In genomic region chr14:52119030-52119429, GRCh38 we compare ENCODE assay signal across 1 cellular context.
TF ChIP-seq lines count a peak whose summit lies in the region.

No MANE protein-coding gene starts in this region.

TF ChIP-seq in HepG2, 621 proteins besides CTCF, POLR2A, EP300 and RAD21 (continued from another document and continues in another):
- TF ChIP-seq EED (CRISPR knock-in tag; IDR thresholded peaks at IDR 0.05) (no peak), ZBTB7B (CRISPR knock-in tag; IDR thresholded peaks at IDR 0.05) (no peak), ZKSCAN5 (CRISPR knock-in tag; IDR thresholded peaks at IDR 0.05) (no peak), ZNF225 (CRISPR knock-in tag; IDR thresholded peaks at IDR 0.05) (no peak), PITX1 (CRISPR knock-in tag; IDR thresholded peaks at IDR 0.05) (no peak), ZNF224 (CRISPR knock-in tag; IDR thresholded peaks at IDR 0.05) (no peak), EHMT2 (IDR thresholded peaks at IDR 0.05; ENCODE audit: borderline replicate concordance, low read depth, low read length) (peak; percentile 74; the same call in 1 of the 2 replicates), ZNF3 (CRISPR knock-in tag; IDR thresholded peaks at IDR 0.05) (peak; percentile 28; the same call in 1 of the 2 replicates), ZNF660 (CRISPR knock-in tag; IDR thresholded peaks at IDR 0.05; ENCODE audit: borderline replicate concordance, low read depth) (no peak), TSC22D2 (CRISPR knock-in tag; IDR thresholded peaks at IDR 0.05; ENCODE audit: borderline replicate concordance) (no peak), ATAD3A (CRISPR knock-in tag; IDR thresholded peaks at IDR 0.05) (no peak), DRAP1 (CRISPR knock-in tag; IDR thresholded peaks at IDR 0.05) (no peak), SOX13 (IDR thresholded peaks at IDR 0.05) (no peak), SOX13 (CRISPR knock-in tag; conservative IDR thresholded peaks at IDR 0.05 in 1 of 2, IDR thresholded peaks at IDR 0.05 in 1 of 2) (peak in 1 of 2 experiments; percentile 44; a peak in 1 of 4 replicates), ZNF850 (CRISPR knock-in tag; conservative IDR thresholded peaks at IDR 0.05) (no peak), TEF (CRISPR knock-in tag; IDR thresholded peaks at IDR 0.05) (no peak), NPAS2 (CRISPR knock-in tag; IDR thresholded peaks at IDR 0.05; ENCODE audit: borderline replicate concordance) (no peak), TBP (CRISPR knock-in tag; IDR thresholded peaks at IDR 0.05) (no peak), ATF7 (IDR thresholded peaks at IDR 0.05) (peak; percentile 86), ATF7 (CRISPR knock-in tag; IDR thresholded peaks at IDR 0.05) (no peak), ZNF761 (CRISPR knock-in tag; conservative IDR thresholded peaks at IDR 0.05) (no peak), HOXD1 (CRISPR knock-in tag; IDR thresholded peaks at IDR 0.05) (no peak), SMAD1 (CRISPR knock-in tag; IDR thresholded peaks at IDR 0.05; ENCODE audit: borderline replicate concordance, low read depth) (no peak), NR2F2 (IDR thresholded peaks at IDR 0.05; ENCODE audit: borderline replicate concordance, low read depth) (no peak), HNRNPH1 (optimal IDR thresholded peaks at IDR 0.05; ENCODE audit: low read depth, low read length) (no peak), AGO2 (optimal IDR thresholded peaks at IDR 0.05; ENCODE audit: low read depth, low read length) (no peak), PAXIP1 (CRISPR knock-in tag; conservative IDR thresholded peaks at IDR 0.05) (peak; percentile 32; the same call in 1 of the 2 replicates), ZNF20 (CRISPR knock-in tag; IDR thresholded peaks at IDR 0.05) (no peak), SPEN (CRISPR knock-in tag; IDR thresholded peaks at IDR 0.05; ENCODE audit: low read depth) (no peak), KAT2B (IDR thresholded peaks at IDR 0.05; ENCODE audit: borderline replicate concordance, low read depth, low read length) (no peak), SMAD3 (CRISPR knock-in tag; IDR thresholded peaks at IDR 0.05) (no peak), TFDP1 (CRISPR knock-in tag; IDR thresholded peaks at IDR 0.05; ENCODE audit: borderline replicate concordance) (peak; percentile 46; the same call in 1 of the 2 replicates), ARID5B (CRISPR knock-in tag; IDR thresholded peaks at IDR 0.05) (peak; percentile 56; the same call in 1 of the 2 replicates), NCOA5 (CRISPR knock-in tag; IDR thresholded peaks at IDR 0.05) (no peak), NR2F6 (IDR thresholded peaks at IDR 0.05) (peak; percentile 56), NR2F6 (CRISPR knock-in tag; IDR thresholded peaks at IDR 0.05) (peak; percentile 57; the same call in 1 of the 2 replicates), ZSCAN21 (CRISPR knock-in tag; IDR thresholded peaks at IDR 0.05; ENCODE audit: borderline replicate concordance) (no peak), NR3C1 (CRISPR knock-in tag; IDR thresholded peaks at IDR 0.05) (no peak), HDAC6 (IDR thresholded peaks at IDR 0.05; ENCODE audit: low read depth, low read length) (no peak), ARNTL (CRISPR knock-in tag; IDR thresholded peaks at IDR 0.05) (no peak), ZNF678 (CRISPR knock-in tag; IDR thresholded peaks at IDR 0.05) (no peak), ZNF354B (CRISPR knock-in tag; IDR thresholded peaks at IDR 0.05) (no peak), IKZF5 (CRISPR knock-in tag; IDR thresholded peaks at IDR 0.05) (no peak), ZNF280B (CRISPR knock-in tag; IDR thresholded peaks at IDR 0.05; ENCODE audit: borderline replicate concordance) (no peak), ZBTB26 (CRISPR knock-in tag; IDR thresholded peaks at IDR 0.05; ENCODE audit: borderline replicate concordance) (no peak), ZNF768 (CRISPR knock-in tag; IDR thresholded peaks at IDR 0.05) (no peak), ZNF749 (CRISPR knock-in tag; IDR thresholded peaks at IDR 0.05; ENCODE audit: borderline replicate concordance) (no peak), IKZF1 (IDR thresholded peaks at IDR 0.05) (no peak), NFRKB (IDR thresholded peaks at IDR 0.05) (no peak), ZC3H13 (CRISPR knock-in tag; IDR thresholded peaks at IDR 0.05) (no peak), ZNF788 (CRISPR knock-in tag; IDR thresholded peaks at IDR 0.05; ENCODE audit: borderline replicate concordance) (no peak), FOXM1 (CRISPR knock-in tag; IDR thresholded peaks at IDR 0.05) (no peak), PRDM15 (CRISPR knock-in tag; IDR thresholded peaks at IDR 0.05) (no peak), NRL (CRISPR knock-in tag; IDR thresholded peaks at IDR 0.05; ENCODE audit: borderline replicate concordance) (no peak), BRD4 (CRISPR knock-in tag; IDR thresholded peaks at IDR 0.05) (no peak), JUN (CRISPR knock-in tag; IDR thresholded peaks at IDR 0.05) (0 out of 2 replicates have a peak, but pooled peaks have one; percentile 43), ZNF557 (CRISPR knock-in tag; IDR thresholded peaks at IDR 0.05) (no peak), RELA (CRISPR knock-in tag; IDR thresholded peaks at IDR 0.05) (no peak)
